ENCODE assay signal across 27 cellular contexts in the genomic region with DNA sequence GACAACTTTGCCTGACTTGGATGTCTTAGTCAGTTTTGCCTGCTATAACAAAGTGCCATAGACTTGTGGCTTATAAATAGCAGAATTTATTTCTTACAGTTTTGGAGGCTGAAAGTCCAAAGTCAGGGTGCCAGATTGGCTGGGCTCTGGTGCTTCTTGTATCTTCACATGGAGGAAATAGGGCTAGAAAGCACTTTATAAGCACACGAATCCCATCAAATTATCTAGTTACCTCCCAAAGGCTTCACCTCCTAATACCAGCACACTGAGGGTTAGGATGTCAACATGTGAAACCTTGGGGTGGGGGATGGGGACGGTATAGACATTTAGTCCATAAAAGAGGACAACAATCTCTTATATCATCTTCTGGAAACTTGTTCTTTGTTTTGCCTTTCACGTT.
"Had no signal": no experiment of that assay in that cellular context is flagged by ENCODE, and none has a peak within 500 bp of the region (broad histone marks: within the 10 kb centered on the region; RNA-seq: fewer than 3 reads in every experiment).

No MANE protein-coding gene starts in this region.

- H3K36me3 Mint-ChIP-seq: natural killer cell treated with Interleukin-12 subunit alpha and Interleukin-12 subunit beta and Interleukin-15 and Interleukin-18, amount 100 ng/mL, for 72 hours; neural progenitor cell; stimulated activated effector memory CD8-positive, alpha-beta T cell treated with anti-CD3 and anti-CD28 coated beads, Interleukin-12 subunit alpha, Interleukin-12 subunit beta, amount 100 ng/mL, for 72 hours; stimulated activated naive B cell treated with anti-CD40 and anti-IgM and Interleukin-4, amounts not matched to agents 10 μg/mL and 1 μg/mL and 100 μg/mL, for 72 hours had no signal

- H2AFZ ChIP-seq: neural progenitor cell, parathyroid adenoma had no signal

- H3K27ac ChIP-seq: neural progenitor cell, ovary, parathyroid adenoma, psoas muscle, right lobe of liver, sigmoid colon, stomach, thoracic aorta, thyroid gland, tibial nerve, upper lobe of left lung, vagina had no signal

- H3K4me3 ChIP-seq: neural progenitor cell, ovary, psoas muscle, right lobe of liver, sigmoid colon, stomach, thoracic aorta, thyroid gland, tibial nerve, upper lobe of left lung, vagina had no signal

- H3K27ac Mint-ChIP-seq: natural killer cell treated with Interleukin-12 subunit alpha and Interleukin-12 subunit beta and Interleukin-15 and Interleukin-18, amount 100 ng/mL, for 72 hours; neural progenitor cell; progenitor cell of endocrine pancreas; stimulated activated effector memory CD8-positive, alpha-beta T cell treated with anti-CD3 and anti-CD28 coated beads, Interleukin-12 subunit alpha, Interleukin-12 subunit beta, amount 100 ng/mL, for 72 hours; stimulated activated naive B cell treated with anti-CD40 and anti-IgM and Interleukin-4, amounts not matched to agents 10 μg/mL and 1 μg/mL and 100 μg/mL, for 72 hours; stimulated activated naive CD8-positive, alpha-beta T cell treated with anti-CD3 and anti-CD28 coated beads, Interleukin-15, Interleukin-2, amounts not matched to agents 100 ng/mL and 50 ng/mL, for 24 hours had no signal

- H3K9me3 ChIP-seq: ovary, psoas muscle, right lobe of liver, sigmoid colon, stomach, thoracic aorta, thyroid gland, tibial nerve, upper lobe of left lung, vagina had no signal

- H3K4me3 Mint-ChIP-seq: natural killer cell treated with Interleukin-12 subunit alpha and Interleukin-12 subunit beta and Interleukin-15 and Interleukin-18, amount 100 ng/mL, for 72 hours; neural progenitor cell; stimulated activated effector memory CD8-positive, alpha-beta T cell treated with anti-CD3 and anti-CD28 coated beads, Interleukin-12 subunit alpha, Interleukin-12 subunit beta, amount 100 ng/mL, for 72 hours; stimulated activated naive B cell treated with anti-CD40 and anti-IgM and Interleukin-4, amounts not matched to agents 10 μg/mL and 1 μg/mL and 100 μg/mL, for 72 hours; stimulated activated naive CD8-positive, alpha-beta T cell treated with anti-CD3 and anti-CD28 coated beads, Interleukin-15, Interleukin-2, amounts not matched to agents 100 ng/mL and 50 ng/mL, for 24 hours had no signal

- H3K27me3 ChIP-seq: neural progenitor cell, ovary, right lobe of liver, sigmoid colon, thyroid gland, tibial nerve, upper lobe of left lung, vagina had no signal

- H3K4me1 Mint-ChIP-seq: neural progenitor cell; stimulated activated effector memory CD8-positive, alpha-beta T cell treated with anti-CD3 and anti-CD28 coated beads, Interleukin-12 subunit alpha, Interleukin-12 subunit beta, amount 100 ng/mL, for 72 hours; stimulated activated naive B cell treated with anti-CD40 and anti-IgM and Interleukin-4, amounts not matched to agents 10 μg/mL and 1 μg/mL and 100 μg/mL, for 72 hours had no signal

- H3K36me3 ChIP-seq: neural progenitor cell, ovary, right lobe of liver, sigmoid colon, stomach, thoracic aorta, thyroid gland, tibial nerve, upper lobe of left lung, vagina had no signal

- DNase-seq: occipital lobe; ovary; posterior cingulate gyrus; psoas muscle; right cardiac atrium; right lobe of liver; sigmoid colon; small intestine; stimulated activated CD4-positive, alpha-beta T cell treated with anti-CD3 and anti-CD28 coated beads, Interleukin-15, amount 100 ng/mL, for 24 hours; stimulated activated CD4-positive, alpha-beta T cell treated with anti-CD3 and anti-CD28 coated beads, Interleukin-2, amount 100 ng/mL, for 24 hours; stimulated activated CD4-positive, alpha-beta T cell treated with anti-CD3 and anti-CD28 coated beads, Interleukin-2, amount 100 ng/mL, for 48 hours; stimulated activated CD4-positive, alpha-beta T cell treated with anti-CD3 and anti-CD28 coated beads, Interleukin-4, amount 100 ng/mL, for 24 hours; stimulated activated naive B cell treated with anti-CD40 and anti-IgM and Interleukin-4, amounts not matched to agents 10 μg/mL and 1 μg/mL and 100 μg/mL, for 72 hours; stimulated activated naive CD4-positive, alpha-beta T cell treated with Interleukin-2 at 50 U/mL for 16 hours; stomach; thyroid gland; trophoblast cell; upper lobe of left lung had no signal

- H3K27me3 Mint-ChIP-seq: progenitor cell of endocrine pancreas had no signal

- H3K79me2 ChIP-seq: parathyroid adenoma had no signal

- H3K4me2 ChIP-seq: neural progenitor cell had no signal

- H3K4me1 ChIP-seq: neural progenitor cell, parathyroid adenoma, psoas muscle, right lobe of liver, sigmoid colon, stomach, thyroid gland, tibial nerve, upper lobe of left lung, vagina had no signal

- ATAC-seq: natural killer cell treated with Interleukin-12 subunit alpha and Interleukin-12 subunit beta and Interleukin-15 and Interleukin-18, amount 100 ng/mL, for 72 hours; psoas muscle; right cardiac atrium; right lobe of liver; stimulated activated effector memory CD8-positive, alpha-beta T cell treated with anti-CD3 and anti-CD28 coated beads, Interleukin-12 subunit alpha, Interleukin-12 subunit beta, amount 100 ng/mL, for 72 hours; stimulated activated naive B cell treated with anti-CD40 and anti-IgM and Interleukin-4, amounts not matched to agents 10 μg/mL and 1 μg/mL and 100 μg/mL, for 72 hours had no signal

- H3K9me3 Mint-ChIP-seq: stimulated activated effector memory CD8-positive, alpha-beta T cell treated with anti-CD3 and anti-CD28 coated beads, Interleukin-12 subunit alpha, Interleukin-12 subunit beta, amount 100 ng/mL, for 72 hours; stimulated activated naive B cell treated with anti-CD40 and anti-IgM and Interleukin-4, amounts not matched to agents 10 μg/mL and 1 μg/mL and 100 μg/mL, for 72 hours; stimulated activated naive CD8-positive, alpha-beta T cell treated with anti-CD3 and anti-CD28 coated beads, Interleukin-15, Interleukin-2, amounts not matched to agents 100 ng/mL and 50 ng/mL, for 24 hours had no signal
